In the genomic region with DNA sequence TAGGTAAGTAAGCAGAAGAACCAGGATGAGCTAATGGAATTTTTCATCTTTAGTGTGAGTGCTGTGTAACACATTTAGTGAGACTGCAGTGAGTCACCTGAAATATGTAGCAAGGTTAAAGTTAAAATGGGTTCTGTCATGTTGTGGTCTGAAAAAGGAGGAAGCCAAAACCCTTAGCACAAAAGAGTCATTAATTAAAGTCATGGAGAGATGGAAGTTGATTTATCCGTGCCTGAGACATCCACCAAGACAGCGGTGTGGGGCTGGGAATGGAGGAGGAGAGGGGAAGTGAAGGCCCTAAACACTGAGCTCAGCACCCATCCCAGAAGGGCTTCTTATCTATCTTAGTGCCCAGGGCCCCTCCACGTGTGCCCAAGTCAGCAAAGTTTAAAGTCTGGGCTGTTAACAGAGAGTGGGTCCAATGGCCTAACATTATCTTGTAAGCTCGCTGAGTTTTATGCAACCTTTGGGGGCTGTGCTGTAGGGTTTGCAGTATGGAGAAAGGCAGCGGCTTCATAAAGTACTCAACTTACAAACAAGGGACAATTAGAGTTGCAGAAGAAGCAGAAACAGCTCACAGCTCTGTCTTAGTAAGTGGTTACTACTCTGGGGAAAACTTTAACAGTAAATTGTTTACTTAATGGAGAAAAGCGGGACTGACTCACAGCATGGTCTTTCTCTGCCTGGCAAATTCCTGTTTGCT, we compare ENCODE assay signal across 10 cellular contexts. TPM values are rescaled to one million over a fixed set of nuclear protein-coding genes. Genes with fewer than 3 reads are reported as not detected.
DNase-seq lines count a peak whose midpoint lies in the region; FAIRE-seq and TF ChIP-seq lines count a peak whose summit lies in the region.
"Had no signal": no experiment of that assay in that cellular context is flagged by ENCODE, and none has a peak within 500 bp of the region (broad histone marks: within the 10 kb centered on the region; RNA-seq: fewer than 3 reads in every experiment).

No MANE protein-coding gene starts in this region.

- H3K4me3 Mint-ChIP-seq in activated T-helper 1 cell treated with anti-CD3 and anti-CD28 coated beads, Interleukin-12 subunit alpha, Interleukin-12 subunit beta, Interleukin-2, Interleukin-4 antibody, amounts not matched to agents 30 ng/mL and 10 ng/mL and 1 ng/mL, durations not matched to agents 14 hours and 24 hours and 36 hours: no peak overlapping the region
- H3K4me3 Mint-ChIP-seq: central memory CD8-positive, alpha-beta T cell had no signal

- FAIRE-seq in kidney (lab: Jason Lieb, UNC): no peak
- FAIRE-seq: G401.6 had no signal

- no peak overlapping the region for H3K9ac ChIP-seq in kidney (ENCODE audit: low read length in 2 of 2)

- peak overlapping the region; percentile 79 for H3K27ac Mint-ChIP-seq in activated T-helper 1 cell treated with anti-CD3 and anti-CD28 coated beads, Interleukin-12 subunit alpha, Interleukin-12 subunit beta, Interleukin-2, Interleukin-4 antibody, amounts not matched to agents 30 ng/mL and 10 ng/mL and 1 ng/mL, durations not matched to agents 14 hours and 24 hours and 36 hours

- TF ChIP-seq CTCF in 22Rv1 (IDR thresholded peaks at IDR 0.05) (no peak), kidney epithelial cell (IDR thresholded peaks at IDR 0.05; ENCODE audit: insufficient read depth, low read length, poor library complexity, severe bottlenecking) (no peak), kidney (IDR thresholded peaks at IDR 0.05; ENCODE audit: borderline replicate concordance, extremely low read depth, insufficient read depth) (no peak)

- H3K4me1 Mint-ChIP-seq in activated T-helper 1 cell treated with anti-CD3 and anti-CD28 coated beads, Interleukin-12 subunit alpha, Interleukin-12 subunit beta, Interleukin-2, Interleukin-4 antibody, amounts not matched to agents 30 ng/mL and 10 ng/mL and 1 ng/mL, durations not matched to agents 14 hours and 24 hours and 36 hours (ENCODE audit: low read depth): peaks cover 20% of the 10 kb centered on the region

- H3K27me3 ChIP-seq in kidney epithelial cell (ENCODE audit: control insufficient read depth, insufficient read depth, low read length): no peaks in the 10 kb centered on the region

- no peaks in the 10 kb centered on the region for H3K27me3 Mint-ChIP-seq in activated T-helper 1 cell treated with anti-CD3 and anti-CD28 coated beads, Interleukin-12 subunit alpha, Interleukin-12 subunit beta, Interleukin-2, Interleukin-4 antibody, amounts not matched to agents 30 ng/mL and 10 ng/mL and 1 ng/mL, durations not matched to agents 14 hours and 24 hours and 36 hours (ENCODE audit: insufficient read depth)
- H3K27me3 Mint-ChIP-seq: central memory CD8-positive, alpha-beta T cell had no signal

- intact Hi-C loops in activated T-helper 1 cell treated with anti-CD3 and anti-CD28 coated beads, Interleukin-12 subunit alpha, Interleukin-12 subunit beta, Interleukin-2, Interleukin-4 antibody, amounts not matched to agents 30 ng/mL and 10 ng/mL and 1 ng/mL, durations not matched to agents 14 hours and 24 hours and 36 hours (cut with micrococcal nuclease): loop anchor here (2.0 kb wide), 1 partner anchor 20 kb away; no protein-coding TSS in a partner anchor
- intact Hi-C loops in kidney (cut with DNase I): no loop called here

- DNase-seq in HS-5 (ENCODE audit: low read depth) (peak; percentile 90), kidney epithelial cell (ENCODE audit: low read depth) (peak; percentile 71), cortex of kidney (lab: John Stamatoyannopoulos, UW) (no peak), DMS 273 (lab: John Stamatoyannopoulos, UW; ENCODE audit: unreplicated experiment) (no peak), kidney (no peak), NCI-H526 treated with DMSO at 0.1 percent for 48 hours (lab: John Stamatoyannopoulos, UW) (no peak)
- no peak for DNase-seq in activated T-helper 1 cell treated with anti-CD3 and anti-CD28 coated beads, Interleukin-12 subunit alpha, Interleukin-12 subunit beta, Interleukin-2, Interleukin-4 antibody, amounts not matched to agents 30 ng/mL and 10 ng/mL and 1 ng/mL, durations not matched to agents 14 hours and 24 hours and 36 hours (ENCODE audit: low spot score)

- peaks cover 30% of the 10 kb centered on the region for H3K36me3 Mint-ChIP-seq in activated T-helper 1 cell treated with anti-CD3 and anti-CD28 coated beads, Interleukin-12 subunit alpha, Interleukin-12 subunit beta, Interleukin-2, Interleukin-4 antibody, amounts not matched to agents 30 ng/mL and 10 ng/mL and 1 ng/mL, durations not matched to agents 14 hours and 24 hours and 36 hours (ENCODE audit: low read depth)

- H3K4me1 ChIP-seq in kidney (ENCODE audit: control insufficient read depth in 1 of 2, insufficient read depth in 1 of 2, low read depth in 1 of 2, low read length in 2 of 2): peaks cover 2 to 7% of the 10 kb centered on the region in 2 donors

- no peaks in the 10 kb centered on the region for H3K9me3 Mint-ChIP-seq in activated T-helper 1 cell treated with anti-CD3 and anti-CD28 coated beads, Interleukin-12 subunit alpha, Interleukin-12 subunit beta, Interleukin-2, Interleukin-4 antibody, amounts not matched to agents 30 ng/mL and 10 ng/mL and 1 ng/mL, durations not matched to agents 14 hours and 24 hours and 36 hours
- H3K9me3 Mint-ChIP-seq: central memory CD8-positive, alpha-beta T cell had no signal

- no peaks in the 10 kb centered on the region for H3K9me3 ChIP-seq in kidney (ENCODE audit: control insufficient read depth in 1 of 2, low read length in 2 of 2)

- no peaks in the 10 kb centered on the region for H3K36me3 ChIP-seq in kidney epithelial cell (ENCODE audit: control insufficient read depth, insufficient read depth, low read length)
- peaks cover 3 to 14% of the 10 kb centered on the region in 2 donors for H3K36me3 ChIP-seq in kidney (ENCODE audit: control insufficient read depth in 1 of 2, insufficient read depth in 2 of 2, low read length in 2 of 2)

- 0 out of 2 replicates have a peak overlapping the region, but pooled peaks have one; percentile 5 for H3K27ac ChIP-seq in 22Rv1
- H3K27ac ChIP-seq in kidney (ENCODE audit: low read depth in 2 of 2, low read length in 2 of 2): no peak overlapping the region

- no peak overlapping the region for H3K4me3 ChIP-seq in kidney epithelial cell (ENCODE audit: low read depth, low read length)
- no peak overlapping the region for H3K4me3 ChIP-seq in kidney (ENCODE audit: low read length in 2 of 2)

RNA-seq across cellular contexts. Expression of gene ENOSF1, which starts 9.3 kb away (rescaled TPM):
- 84.4 and 96.1 TPM in 2 replicates for total RNA-seq in activated T-helper 1 cell treated with anti-CD3 and anti-CD28 coated beads, Interleukin-12 subunit alpha, Interleukin-12 subunit beta, Interleukin-2, Interleukin-4 antibody, amounts not matched to agents 30 ng/mL and 10 ng/mL and 1 ng/mL, durations not matched to agents 14 hours and 24 hours and 36 hours
- 29.7 and 31.9 TPM in 2 replicates for total RNA-seq in kidney epithelial cell
- total RNA-seq in kidney: 132 TPM
- polyA plus RNA-seq in kidney (ENCODE audit: insufficient read depth, low read depth, low replicate concordance): 110 TPM

RNA-seq across cellular contexts. Expression of gene TYMS, which starts 45.7 kb away (rescaled TPM):
- 246 and 257 TPM in 2 replicates for total RNA-seq in activated T-helper 1 cell treated with anti-CD3 and anti-CD28 coated beads, Interleukin-12 subunit alpha, Interleukin-12 subunit beta, Interleukin-2, Interleukin-4 antibody, amounts not matched to agents 30 ng/mL and 10 ng/mL and 1 ng/mL, durations not matched to agents 14 hours and 24 hours and 36 hours
- total RNA-seq in kidney epithelial cell (22.1 and 22.7 TPM in 2 replicates), kidney (6.0 TPM)
- 10.2 TPM for polyA plus RNA-seq in kidney (ENCODE audit: insufficient read depth, low read depth, low replicate concordance)

Comparison
In these comparisons a context has a peak if more than half of its experiments do, and no peak if none do; other contexts are left out.
1. DNase-seq: peak in HS-5 (single experiment) and kidney epithelial cell (single experiment); none in activated T-helper 1 cell treated with anti-CD3 and anti-CD28 coated beads, Interleukin-12 subunit alpha, Interleukin-12 subunit beta, Interleukin-2, Interleukin-4 antibody, amounts not matched to agents 30 ng/mL and 10 ng/mL and 1 ng/mL, durations not matched to agents 14 hours and 24 hours and 36 hours (single experiment), cortex of kidney (single experiment), DMS 273 (single experiment), kidney (single experiment) and NCI-H526 treated with DMSO at 0.1 percent for 48 hours (single experiment).
2. RNA of gene TYMS, which starts 45.7 kb away (total RNA-seq): 246 to 257 TPM in activated T-helper 1 cell treated with anti-CD3 and anti-CD28 coated beads, Interleukin-12 subunit alpha, Interleukin-12 subunit beta, Interleukin-2, Interleukin-4 antibody, amounts not matched to agents 30 ng/mL and 10 ng/mL and 1 ng/mL, durations not matched to agents 14 hours and 24 hours and 36 hours; 22.1 to 22.7 TPM in kidney epithelial cell and 6.0 TPM in kidney (single experiment); every median in the first group is over 10 times any median in the second.